In genomic region chrX:154369453-154370299, GRCh38 we compare ENCODE assay signal across 8 cellular contexts. TPM values are rescaled to one million over a fixed set of nuclear protein-coding genes. Genes with fewer than 3 reads are reported as not detected.
DNase-seq lines count a peak whose midpoint lies in the region; ATAC-seq and TF ChIP-seq lines count a peak whose summit lies in the region.

No MANE protein-coding gene starts in this region.

- H3F3A ChIP-seq in SU-DHL-6 (ENCODE audit: insufficient read depth): no peaks in the 10 kb centered on the region

- H3K9me2 ChIP-seq in SU-DHL-6 (replicated peaks; ENCODE audit: insufficient read depth, low read length): no peaks in the 10 kb centered on the region

- H3K27me3 ChIP-seq in HUES64 (ENCODE audit: insufficient read depth, low read length) (peaks cover 2% of the 10 kb centered on the region; the same call in 1 of the 2 replicates), SU-DHL-6 (ENCODE audit: low read length) (no peaks in the 10 kb centered on the region), right atrium auricular region (no peaks in the 10 kb centered on the region)

- H3K36me3 ChIP-seq in HUES64 (ENCODE audit: insufficient read depth, low read length): peaks cover 42% of the 10 kb centered on the region
- no peaks in the 10 kb centered on the region for H3K36me3 ChIP-seq in SU-DHL-6 (ENCODE audit: low read length)
- H3K36me3 ChIP-seq in right atrium auricular region: peaks cover 55% of the 10 kb centered on the region

- ATAC-seq in GM21381 (IDR thresholded peaks at IDR 0.05; ENCODE audit: unreplicated experiment): no peak

- peak overlapping the region; percentile 91 for H3K4me2 ChIP-seq in SU-DHL-6 (ENCODE audit: low read depth, low read length, poor library complexity, severe bottlenecking)

- no peaks in the 10 kb centered on the region for H3K9me3 ChIP-seq in HUES64 (ENCODE audit: insufficient read depth, low read depth, low read length)
- H3K9me3 ChIP-seq in SU-DHL-6 (ENCODE audit: insufficient read depth, low read length): no peaks in the 10 kb centered on the region
- H3K9me3 ChIP-seq in right atrium auricular region: no peaks in the 10 kb centered on the region

- H3K27ac ChIP-seq in HUES64 (ENCODE audit: low read depth, low read length) (peak overlapping the region; percentile 95), SU-DHL-6 (ENCODE audit: low read depth, low read length) (peak overlapping the region; percentile 67), right atrium auricular region (peak overlapping the region; percentile 84 to 96)

- no peaks in the 10 kb centered on the region for H4K20me1 ChIP-seq in SU-DHL-6 (ENCODE audit: low read depth, low read length)

- H3K79me2 ChIP-seq in SU-DHL-6 (ENCODE audit: insufficient read depth, low read length): 0 out of 2 replicates have a peak, but pooled peaks cover 7% of the 10 kb centered on the region

- WGBS in HUES64: 4% methylated on average over 7 of the region's 13 CpGs

- no peak overlapping the region for H2AFZ ChIP-seq in SU-DHL-6 (ENCODE audit: low read depth, low read length, severe bottlenecking)

- DNase-seq in COR-L47 (lab: John Stamatoyannopoulos, UW) (peak; percentile 62), amygdala (lab: John Stamatoyannopoulos, UW) (peak in 32 of 56 donors; percentile 5 to 72 (median 33)), right atrium auricular region (ENCODE audit: low spot score) (peak; percentile 87), pulmonary artery endothelial cell (ENCODE audit: low read depth, low spot score) (peak; percentile 82), NCI-H1930 (lab: John Stamatoyannopoulos, UW) (no peak)

- H3K4me3 ChIP-seq in HUES64 (ENCODE audit: low read length): peak overlapping the region; percentile 75
- H3K4me3 ChIP-seq in SU-DHL-6 (ENCODE audit: insufficient read depth, low read length, poor library complexity, severe bottlenecking): peak overlapping the region; percentile 59
- H3K4me3 ChIP-seq in right atrium auricular region: peak overlapping the region; percentile 74 to 78

- H3K9ac ChIP-seq in HUES64 (ENCODE audit: low read depth, low read length) (peak overlapping the region; percentile 92), SU-DHL-6 (ENCODE audit: low read length) (peak overlapping the region; percentile 79)

- H3K4me1 ChIP-seq in HUES64 (ENCODE audit: insufficient read depth, low read length) (peaks cover 7% of the 10 kb centered on the region; the same call in 1 of the 2 replicates), right atrium auricular region (peaks cover 0 to 52% of the 10 kb centered on the region in 2 donors)

- TF ChIP-seq CTCF in SU-DHL-6 (IDR thresholded peaks at IDR 0.05; ENCODE audit: insufficient read depth, low read length, poor library complexity, severe bottlenecking) (no peak), right atrium auricular region (IDR thresholded peaks at IDR 0.05) (no peak)

RNA-seq across cellular contexts. Expression of gene FLNA, which starts 4.8 kb away (rescaled TPM):
- polyA plus RNA-seq in HUES64 (2013, experiment 1 of 2): 558 TPM
- polyA plus RNA-seq in HUES64 (2013, experiment 2 of 2): 531 TPM
- total RNA-seq in right atrium auricular region (100 to 1,000 TPM; 263 to 419 TPM), pulmonary artery endothelial cell (1,775 and 2,557 TPM in 2 replicates)

RNA-seq across cellular contexts. Expression of gene EMD, which starts 9.4 kb away (rescaled TPM):
- polyA plus RNA-seq in HUES64 (2013, experiment 1 of 2): 78.8 TPM
- 81.5 TPM for polyA plus RNA-seq in HUES64 (2013, experiment 2 of 2)
- 10 to 100 TPM; 41.5 to 47.0 TPM for total RNA-seq in right atrium auricular region
- total RNA-seq in pulmonary artery endothelial cell: 20.1 and 23.5 TPM in 2 replicates

RNA-seq across cellular contexts. Expression of gene RPL10, which starts 28.5 kb away (rescaled TPM):
- polyA plus RNA-seq in HUES64 (2013, experiment 1 of 2): 2,446 TPM
- polyA plus RNA-seq in HUES64 (2013, experiment 2 of 2): 2,506 TPM
- total RNA-seq in right atrium auricular region (1,000 to 10,000 TPM; 1,667 to 4,587 TPM), pulmonary artery endothelial cell (1,825 and 3,241 TPM in 2 replicates)

RNA-seq across cellular contexts. Expression of gene DNASE1L1, which starts 39.4 kb away (rescaled TPM):
- 6.3 TPM for polyA plus RNA-seq in HUES64 (2013, experiment 1 of 2)
- polyA plus RNA-seq in HUES64 (2013, experiment 2 of 2): 7.5 TPM
- total RNA-seq in right atrium auricular region: 10 to 100 TPM; 74.4 to 84.0 TPM
- 107 and 134 TPM in 2 replicates for total RNA-seq in pulmonary artery endothelial cell

RNA-seq across cellular contexts. Expression of gene TAFAZZIN, which starts 41.7 kb away (rescaled TPM):
- polyA plus RNA-seq in HUES64 (2013, experiment 1 of 2): 11.5 TPM
- polyA plus RNA-seq in HUES64 (2013, experiment 2 of 2): 20.0 TPM
- total RNA-seq in right atrium auricular region (10 to 100 TPM; 24.8 to 28.9 TPM), pulmonary artery endothelial cell (17.7 and 18.6 TPM in 2 replicates)

Comparison
In these comparisons a context has a peak if more than half of its experiments do, and no peak if none do; other contexts are left out.
1. DNase-seq: peak in COR-L47 (single experiment), amygdala (32 of 56), right atrium auricular region (single experiment) and pulmonary artery endothelial cell (single experiment); none in NCI-H1930 (0 of 2).
2. Peak in every context shown above with its lines, with median percentiles within 50 percentile points of each other: H3K27ac ChIP-seq and H3K4me3 ChIP-seq.